9 cellular contexts compared by ENCODE assay signal in the genomic region with DNA sequence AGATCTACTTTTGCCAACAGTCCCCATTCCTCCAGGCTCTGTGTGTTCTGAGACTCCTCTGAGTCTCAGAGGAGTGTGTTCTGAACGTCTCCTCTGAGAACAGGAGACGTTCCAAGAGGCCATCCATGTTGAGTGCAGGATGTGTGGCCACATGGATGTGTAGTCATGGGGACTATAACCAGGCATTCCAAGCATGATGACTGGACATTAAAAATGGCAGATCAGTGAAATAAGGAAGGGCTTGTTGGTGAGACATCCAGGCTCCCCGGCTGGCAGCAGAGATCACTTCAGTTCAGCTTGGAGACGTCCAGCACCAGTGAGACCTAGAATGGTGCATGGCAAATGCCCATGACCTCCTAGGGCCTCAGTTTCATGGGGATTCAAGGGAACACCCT. TPM values are rescaled to one million over a fixed set of nuclear protein-coding genes. Genes with fewer than 3 reads are reported as not detected.
DNase-seq lines count a peak whose midpoint lies in the region; ATAC-seq and TF ChIP-seq lines count a peak whose summit lies in the region.
"Had no signal": no experiment of that assay in that cellular context is flagged by ENCODE, and none has a peak within 500 bp of the region (broad histone marks: within the 10 kb centered on the region; RNA-seq: fewer than 3 reads in every experiment).

No MANE protein-coding gene starts in this region.

- no peak overlapping the region for H3K9ac ChIP-seq in neuronal stem cell (ENCODE audit: low read depth, low read length, poor library complexity)

- H3K27me3 ChIP-seq in Panc1 (ENCODE audit: control insufficient read depth, insufficient read depth, low read length), result no peaks in the 10 kb centered on the region
- no peaks in the 10 kb centered on the region for H3K27me3 ChIP-seq in esophagus muscularis mucosa
- no peaks in the 10 kb centered on the region for H3K27me3 ChIP-seq in neuronal stem cell (ENCODE audit: control insufficient read depth in 3 of 3, insufficient read depth in 3 of 3, low read depth in 1 of 3, low read length in 3 of 3)

- POLR2A ChIA-PET in activated CD4-positive, alpha-beta T cell treated with anti-CD3 and anti-CD28 coated beads for 36 hours (lab: Charles Lee), result interaction anchor here (0.7 kb wide), 1 partner anchor 1769 kb away, joined by 7 read pairs; no protein-coding TSS in a partner anchor
- POLR2A ChIA-PET in Panc1 (lab: Charles Lee), result no interaction called here

- ATAC-seq in activated CD4-positive, alpha-beta T cell treated with anti-CD3 and anti-CD28 coated beads for 36 hours, result no peak
- no peak for ATAC-seq in Panc1
- no peak for ATAC-seq in stimulated activated naive B cell treated with anti-CD40 and anti-IgM and Interleukin-4, amounts not matched to agents 10 μg/mL and 1 μg/mL and 100 μg/mL, for 72 hours (replicated peaks)
- ATAC-seq in GM21367 (IDR thresholded peaks at IDR 0.05; ENCODE audit: unreplicated experiment), result no peak

- peak overlapping the region; percentile 94 for H3K27ac Mint-ChIP-seq in activated CD4-positive, alpha-beta T cell treated with anti-CD3 and anti-CD28 coated beads for 36 hours
- peak overlapping the region; percentile 94 for H3K27ac Mint-ChIP-seq in stimulated activated naive B cell treated with anti-CD40 and anti-IgM and Interleukin-4, amounts not matched to agents 10 μg/mL and 1 μg/mL and 100 μg/mL, for 72 hours

- H3K18ac ChIP-seq in neuronal stem cell (ENCODE audit: low read length), result no peak overlapping the region

- H3K79me1 ChIP-seq in neuronal stem cell (ENCODE audit: low read depth, low read length), result peaks cover 2% of the 10 kb centered on the region

- H3K4ac ChIP-seq in neuronal stem cell (ENCODE audit: low read length), result no peak overlapping the region

- no peak overlapping the region for H3K4me2 ChIP-seq in neuronal stem cell (ENCODE audit: insufficient read depth, low read length, poor library complexity, severe bottlenecking)

- H3K4me1 ChIP-seq in Panc1 (ENCODE audit: control insufficient read depth, insufficient read depth, low read length), result peaks cover 13% of the 10 kb centered on the region
- peaks cover 16 to 26% (median 22%) of the 10 kb centered on the region in 4 donors for H3K4me1 ChIP-seq in esophagus muscularis mucosa
- peaks cover 5 to 23% of the 10 kb centered on the region in 2 donors for H3K4me1 ChIP-seq in neuronal stem cell (ENCODE audit: control insufficient read depth in 2 of 2, insufficient read depth in 1 of 2, low read depth in 1 of 2, low read length in 2 of 2)

- BruUV-seq in Panc1 (replicated peaks; lab: Mats Ljungman, UMichigan), result no TSS peak

- intact Hi-C loops in activated CD4-positive, alpha-beta T cell treated with anti-CD3 and anti-CD28 coated beads for 36 hours (cut with DNase I, micrococcal nuclease), result loop anchor here (1.0 to 5.0 kb wide), 5 partner anchors 68 to 437 kb away; partner anchors contain the start of genes HLA-C (in 1 of the 2) and MICB (in 1 of the 2)
- intact Hi-C loops in Panc1 (cut with micrococcal nuclease; ENCODE audit: unreplicated experiment) (no loop called here), esophagus muscularis mucosa (cut with DNase I) (no loop called here)

- no peak for TF ChIP-seq EP300 in esophagus muscularis mucosa (IDR thresholded peaks at IDR 0.05)

- H3K36me3 ChIP-seq in Panc1 (ENCODE audit: control insufficient read depth, insufficient read depth, low read length) (no peaks in the 10 kb centered on the region), esophagus muscularis mucosa (peaks cover 0 to 7% (median 0%) of the 10 kb centered on the region in 4 donors), neuronal stem cell (replicated peaks in 1 of 2; ENCODE audit: control insufficient read depth in 2 of 2, insufficient read depth in 2 of 2, low read length in 2 of 2) (no peaks in the 10 kb centered on the region)

- H3K4me3 ChIP-seq in Panc1 (ENCODE audit: low read depth in 2 of 2, low read length in 2 of 2) (no peak overlapping the region), esophagus muscularis mucosa (no peak overlapping the region), neuronal stem cell (ENCODE audit: low read length in 2 of 2) (no peak overlapping the region)

- no peak for TF ChIP-seq POLR2A in esophagus muscularis mucosa (IDR thresholded peaks at IDR 0.05; ENCODE audit: low read depth)

- H4K91ac ChIP-seq in neuronal stem cell (ENCODE audit: low read depth, low read length, poor library complexity), result no peak overlapping the region

- TF ChIP-seq CTCF in Panc1 (IDR thresholded peaks at IDR 0.05) (no peak), esophagus muscularis mucosa (IDR thresholded peaks at IDR 0.05) (no peak)

- H2BK15ac ChIP-seq in neuronal stem cell (ENCODE audit: low read length), result no peak overlapping the region

- peaks cover 52% of the 10 kb centered on the region for H3K4me1 Mint-ChIP-seq in activated CD4-positive, alpha-beta T cell treated with anti-CD3 and anti-CD28 coated beads for 36 hours
- peaks cover 26 to 40% of the 10 kb centered on the region in 2 donors for H3K4me1 Mint-ChIP-seq in stimulated activated naive B cell treated with anti-CD40 and anti-IgM and Interleukin-4, amounts not matched to agents 10 μg/mL and 1 μg/mL and 100 μg/mL, for 72 hours

- H2AK5ac ChIP-seq in neuronal stem cell (ENCODE audit: low read depth, low read length), result no peak overlapping the region

- no peak for DNase-seq in activated CD4-positive, alpha-beta T cell treated with anti-CD3 and anti-CD28 coated beads for 36 hours
- DNase-seq in activated CD4-positive, alpha-beta T cell treated with anti-CD3 and anti-CD28 coated beads for 48 hours, result no peak
- no peak for DNase-seq in Panc1 (ENCODE audit: low read depth, low spot score)
- no peak for DNase-seq in esophagus muscularis mucosa (ENCODE audit: extremely low spot score)
- DNase-seq in stimulated activated naive B cell treated with anti-CD40 and anti-IgM and Interleukin-4, amounts not matched to agents 10 μg/mL and 1 μg/mL and 100 μg/mL, for 72 hours, result no peak
- DNase-seq in COLO829 (ENCODE audit: low spot score), result no peak
- DNase-seq in neuronal stem cell (ENCODE audit: low spot score), result no peak
- DNase-seq: stimulated activated CD4-positive, alpha-beta T cell treated with anti-CD3 and anti-CD28 coated beads, Interleukin-12 subunit alpha, Interleukin-12 subunit beta, amount 100 ng/mL, for 4 hours had no signal

- H3K4me3 Mint-ChIP-seq in activated CD4-positive, alpha-beta T cell treated with anti-CD3 and anti-CD28 coated beads for 36 hours, result peak overlapping the region; percentile 74
- H3K4me3 Mint-ChIP-seq in stimulated activated naive B cell treated with anti-CD40 and anti-IgM and Interleukin-4, amounts not matched to agents 10 μg/mL and 1 μg/mL and 100 μg/mL, for 72 hours, result peak overlapping the region; percentile 90 to 92

- no peak overlapping the region for H2BK12ac ChIP-seq in neuronal stem cell (ENCODE audit: low read length)

- no peaks in the 10 kb centered on the region for H3K27me3 Mint-ChIP-seq in activated CD4-positive, alpha-beta T cell treated with anti-CD3 and anti-CD28 coated beads for 36 hours
- no peaks in the 10 kb centered on the region for H3K27me3 Mint-ChIP-seq in stimulated activated naive B cell treated with anti-CD40 and anti-IgM and Interleukin-4, amounts not matched to agents 10 μg/mL and 1 μg/mL and 100 μg/mL, for 72 hours

- WGBS in esophagus muscularis mucosa, result 78% methylated on average over 4 of the region's 4 CpGs
- no CpG with 5 or more reads among the region's 4 CpGs for WGBS in neuronal stem cell (ENCODE audit: extremely low coverage in 2 of 2, insufficient read length in 2 of 2, insufficient replicate concordance in 1 of 2), 2 donors

- no peak overlapping the region for H2BK120ac ChIP-seq in neuronal stem cell (ENCODE audit: low read depth, low read length)

- no peak overlapping the region for H2BK5ac ChIP-seq in neuronal stem cell (ENCODE audit: low read length)

- H3K36me3 Mint-ChIP-seq in activated CD4-positive, alpha-beta T cell treated with anti-CD3 and anti-CD28 coated beads for 36 hours (ENCODE audit: low read depth), result peaks cover 21% of the 10 kb centered on the region
- peaks cover 0 to 4% of the 10 kb centered on the region in 2 donors for H3K36me3 Mint-ChIP-seq in stimulated activated naive B cell treated with anti-CD40 and anti-IgM and Interleukin-4, amounts not matched to agents 10 μg/mL and 1 μg/mL and 100 μg/mL, for 72 hours

- H2AFZ ChIP-seq in neuronal stem cell (ENCODE audit: low read length), result no peak overlapping the region

- no peak overlapping the region for H3K14ac ChIP-seq in neuronal stem cell (ENCODE audit: low read length)

- H3K9me3 Mint-ChIP-seq in activated CD4-positive, alpha-beta T cell treated with anti-CD3 and anti-CD28 coated beads for 36 hours (ENCODE audit: low read depth), result peaks cover 8% of the 10 kb centered on the region
- H3K9me3 Mint-ChIP-seq in stimulated activated naive B cell treated with anti-CD40 and anti-IgM and Interleukin-4, amounts not matched to agents 10 μg/mL and 1 μg/mL and 100 μg/mL, for 72 hours, result peaks cover 3% of the 10 kb centered on the region in 2 donors

- no peak overlapping the region for H4K8ac ChIP-seq in neuronal stem cell (ENCODE audit: low read depth, low read length)

- CTCF ChIA-PET in activated CD4-positive, alpha-beta T cell treated with anti-CD3 and anti-CD28 coated beads for 36 hours (lab: Charles Lee), result no interaction called here
- CTCF ChIA-PET in Panc1 (lab: Charles Lee), result no interaction called here

- H3K27ac ChIP-seq in Panc1 (ENCODE audit: low read length) (peak overlapping the region; percentile 76; the same call in 1 of the 2 replicates), esophagus muscularis mucosa (replicated peaks in 1 of 4) (peak overlapping the region in 3 of 4 donors; percentile 73 to 81 (median 79)), neuronal stem cell (replicated peaks; ENCODE audit: low read length) (no peak overlapping the region)

- in situ Hi-C loops in Panc1 (cut with HindIII; ENCODE audit: low pct_unique_long_range_greater_than_20kb, low sequenced_read_pairs), result no loop called here

- H3K9me3 ChIP-seq in Panc1 (ENCODE audit: control insufficient read depth, insufficient read depth, low read depth, low read length), result peaks cover 9% of the 10 kb centered on the region; the same call in 1 of the 2 replicates
- peaks cover 0 to 5% (median 0%) of the 10 kb centered on the region in 4 donors for H3K9me3 ChIP-seq in esophagus muscularis mucosa
- H3K9me3 ChIP-seq in neuronal stem cell (replicated peaks in 1 of 2; ENCODE audit: control insufficient read depth in 2 of 2, insufficient read depth in 1 of 2, low read depth in 1 of 2, low read length in 2 of 2), result peaks cover 0 to 4% of the 10 kb centered on the region in 2 donors

- H3K23ac ChIP-seq in neuronal stem cell (ENCODE audit: low read depth, low read length, poor library complexity), result no peak overlapping the region

RNA-seq across cellular contexts. Expression of gene POU5F1, which starts 34.3 kb away (rescaled TPM):
- total RNA-seq in activated CD4-positive, alpha-beta T cell treated with anti-CD3 and anti-CD28 coated beads for 36 hours, result under 1 TPM in 1 of 2 experiments, not detected in 1; 0.21 TPM
- total RNA-seq in Panc1 (2021; ENCODE audit: unreplicated experiment), result 1.1 TPM
- polyA plus RNA-seq in Panc1 (2012; ENCODE audit: insufficient read length), result not detected
- total RNA-seq in esophagus muscularis mucosa, result 1 to 10 TPM in 1 of 4 donors, not detected in 3; 1.3 TPM
- polyA plus RNA-seq in neuronal stem cell (2013, experiment 1 of 2), result 0.74 TPM
- polyA plus RNA-seq in neuronal stem cell (2013, experiment 2 of 2), result 0.58 TPM

RNA-seq across cellular contexts. Expression of gene TCF19, which starts 46.4 kb away (rescaled TPM):
- 10 to 100 TPM; 82.6 to 88.0 TPM for total RNA-seq in activated CD4-positive, alpha-beta T cell treated with anti-CD3 and anti-CD28 coated beads for 36 hours
- 21.4 TPM for total RNA-seq in Panc1 (2021; ENCODE audit: unreplicated experiment)
- 9.0 TPM for polyA plus RNA-seq in Panc1 (2012; ENCODE audit: insufficient read length)
- 1 to 10 TPM; 2.3 to 6.7 (median 5.8) TPM for total RNA-seq in esophagus muscularis mucosa
- 6.3 TPM for polyA plus RNA-seq in neuronal stem cell (2013, experiment 1 of 2)
- 6.0 TPM for polyA plus RNA-seq in neuronal stem cell (2013, experiment 2 of 2)

RNA-seq across cellular contexts. Expression of gene CCHCR1, which starts 47.1 kb away (rescaled TPM):
- 10 to 100 TPM; 39.7 to 57.6 TPM for total RNA-seq in activated CD4-positive, alpha-beta T cell treated with anti-CD3 and anti-CD28 coated beads for 36 hours
- total RNA-seq in Panc1 (2021; ENCODE audit: unreplicated experiment) (37.1 TPM), esophagus muscularis mucosa (10 to 100 TPM in 2 of 4 donors, 1 to 10 TPM in 2; 5.8 to 11.6 (median 9.4) TPM)
- polyA plus RNA-seq in Panc1 (2012; ENCODE audit: insufficient read length), result 35.5 TPM
- polyA plus RNA-seq in neuronal stem cell (2013, experiment 1 of 2), result 23.5 TPM
- polyA plus RNA-seq in neuronal stem cell (2013, experiment 2 of 2), result 21.1 TPM

Comparison
In these comparisons a context has a peak if more than half of its experiments do, and no peak if none do; other contexts are left out.
1. intact Hi-C loops: an anchor here in activated CD4-positive, alpha-beta T cell treated with anti-CD3 and anti-CD28 coated beads for 36 hours (1.0 to 5.0 kb wide); none called in Panc1 and esophagus muscularis mucosa.